10 cellular contexts compared by ENCODE assay signal in the genomic region with DNA sequence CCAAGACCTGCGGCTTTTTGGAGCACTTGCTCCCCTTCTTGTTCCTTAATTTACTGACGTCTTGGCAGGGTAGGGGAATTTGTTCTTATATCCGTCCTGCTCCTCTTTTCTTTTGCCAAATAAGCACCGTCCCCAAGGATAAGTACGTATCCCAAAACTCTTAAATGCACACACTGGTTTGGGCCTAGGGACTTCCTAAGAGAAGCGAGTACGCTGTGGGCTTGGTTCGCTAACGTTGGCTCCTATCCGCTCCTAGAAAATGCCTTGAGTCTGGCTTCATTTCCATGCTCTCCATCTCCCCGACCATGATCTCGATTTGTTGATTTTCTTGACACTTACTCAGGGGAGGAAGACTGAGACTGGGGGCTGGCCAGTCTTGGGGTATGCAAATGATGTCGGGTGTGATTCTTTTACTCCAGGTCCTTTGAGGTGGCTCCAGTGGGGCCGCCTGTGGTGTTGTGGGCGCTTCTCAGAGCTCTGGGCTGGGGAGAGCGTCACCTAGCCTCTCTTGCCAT. TPM values are rescaled to one million over a fixed set of nuclear protein-coding genes. Genes with fewer than 3 reads are reported as not detected.
DNase-seq lines count a peak whose midpoint lies in the region; TF ChIP-seq lines count a peak whose summit lies in the region.
"Had no signal": no experiment of that assay in that cellular context is flagged by ENCODE, and none has a peak within 500 bp of the region (broad histone marks: within the 10 kb centered on the region; RNA-seq: fewer than 3 reads in every experiment).

No MANE protein-coding gene starts in this region.

- H3K27ac ChIP-seq in KMS-11 = no peak overlapping the region
- H3K27ac ChIP-seq in RWPE1 = no peak overlapping the region
- H3K27ac ChIP-seq: epithelial cell of prostate had no signal

- DNase-seq in BE2C = no peak
- no peak for DNase-seq in osteocyte (ENCODE audit: extremely low spot score, unreplicated experiment)
- DNase-seq in 8988T = no peak
- DNase-seq in NK-92 (lab: John Stamatoyannopoulos, UW; ENCODE audit: unreplicated experiment) = no peak
- no peak for DNase-seq in activated CD4-positive, alpha-beta T cell treated with anti-CD3 and anti-CD28 coated beads for 48 hours
- DNase-seq in RWPE1 (ENCODE audit: low spot score) = no peak
- DNase-seq: PC-3 had no signal

- no peak overlapping the region for H3K27ac Mint-ChIP-seq in osteocyte (ENCODE audit: unreplicated experiment)

- H3K27me3 ChIP-seq in BE2C (no peaks in the 10 kb centered on the region), KMS-11 (ENCODE audit: insufficient read depth, low read depth) (no peaks in the 10 kb centered on the region), endocrine pancreas (ENCODE audit: control insufficient read depth, insufficient read depth, low read length) (no peaks in the 10 kb centered on the region)

- H3K36me3 ChIP-seq in BE2C = no peaks in the 10 kb centered on the region
- H3K36me3 ChIP-seq in KMS-11 (ENCODE audit: insufficient read depth) = no peaks in the 10 kb centered on the region
- no peaks in the 10 kb centered on the region for H3K36me3 ChIP-seq in endocrine pancreas (ENCODE audit: control insufficient read depth, insufficient read depth, low read length)

- H3K9me3 Mint-ChIP-seq in osteocyte (ENCODE audit: unreplicated experiment) = no peaks in the 10 kb centered on the region

- POLR2A ChIA-PET in RWPE1 (lab: Yijun Ruan, JAX; ENCODE audit: low non-redundant PET) = no interaction called here

- peaks cover 23% of the 10 kb centered on the region for H3K4me1 Mint-ChIP-seq in osteocyte (ENCODE audit: unreplicated experiment)

- H3K4me1 ChIP-seq in BE2C = no peaks in the 10 kb centered on the region
- no peaks in the 10 kb centered on the region for H3K4me1 ChIP-seq in KMS-11 (ENCODE audit: low read depth, poor library complexity, severe bottlenecking)
- no peaks in the 10 kb centered on the region for H3K4me1 ChIP-seq in endocrine pancreas (ENCODE audit: control insufficient read depth, insufficient read depth, low read length)

- H3K36me3 Mint-ChIP-seq in osteocyte (ENCODE audit: unreplicated experiment) = no peaks in the 10 kb centered on the region

- no peak overlapping the region for H2AFZ ChIP-seq in KMS-11 (ENCODE audit: low read depth)

- H3K27me3 Mint-ChIP-seq in osteocyte (ENCODE audit: unreplicated experiment) = peaks cover 68% of the 10 kb centered on the region

- peak overlapping the region; percentile 74 for H3K4me3 Mint-ChIP-seq in osteocyte (ENCODE audit: unreplicated experiment)

- no peaks in the 10 kb centered on the region for H3K9me3 ChIP-seq in BE2C
- H3K9me3 ChIP-seq in endocrine pancreas (ENCODE audit: control insufficient read depth, low read length) = no peaks in the 10 kb centered on the region

- H3K4me3 ChIP-seq in BE2C (ENCODE audit: low read depth, low read length) (peak overlapping the region; percentile 71), KMS-11 (IDR thresholded peaks at IDR 0.05; ENCODE audit: insufficient read depth, low read depth, low read length) (peak overlapping the region; percentile 42), endocrine pancreas (ENCODE audit: control insufficient read depth, insufficient read depth, low read length) (peak overlapping the region; percentile 4)

- H3K9ac ChIP-seq in KMS-11 = no peak overlapping the region
- H3K9ac ChIP-seq in endocrine pancreas (ENCODE audit: control insufficient read depth, insufficient read depth, low read length) = peak overlapping the region; percentile 34

- H3K79me2 ChIP-seq in KMS-11 (ENCODE audit: insufficient read depth, low read depth) = no peaks in the 10 kb centered on the region

- no peak for TF ChIP-seq CTCF in BE2C (IDR thresholded peaks at IDR 0.05; ENCODE audit: low read depth, low read length)
- TF ChIP-seq CTCF in KMS-11 (conservative IDR thresholded peaks at IDR 0.05; ENCODE audit: low read depth, low read length) = no peak
- TF ChIP-seq CTCF in osteocyte (IDR thresholded peaks at IDR 0.05) = no peak
- TF ChIP-seq CTCF in RWPE1 (conservative IDR thresholded peaks at IDR 0.05; ENCODE audit: low read depth) = no peak

- H3K4me2 ChIP-seq in KMS-11 = peak overlapping the region; percentile 54; the same call in 1 of the 2 replicates

- CTCF ChIA-PET in RWPE1 (lab: Yijun Ruan, JAX) = interaction anchor here (0.6 kb wide), 2 partner anchors 72 to 361 kb away, joined by 3 to 4 read pairs; no protein-coding TSS in a partner anchor

- H4K20me1 ChIP-seq in KMS-11 (ENCODE audit: insufficient read depth) = no peaks in the 10 kb centered on the region

RNA-seq across cellular contexts. Expression of gene MYRIP, which starts 1.3 kb away (rescaled TPM):
- polyA plus RNA-seq in BE2C (2012; ENCODE audit: insufficient read depth, insufficient read length, low read depth) = 5.6 TPM
- 0.24 and 0.62 TPM in 2 replicates for total RNA-seq in osteocyte
- total RNA-seq: PC-3 had no signal

Comparison
In these comparisons a context has a peak if more than half of its experiments do, and no peak if none do; other contexts are left out.
1. H3K4me3 ChIP-seq: peak in every context shown above with its lines; median percentile 71 in BE2C; 42 in KMS-11; 4 in endocrine pancreas.